In genomic region chr12:124231980-124232653, GRCh38 we compare ENCODE assay signal across 10 cellular contexts.
DNase-seq lines count a peak whose midpoint lies in the region; FAIRE-seq and TF ChIP-seq lines count a peak whose summit lies in the region.
"Had no signal": no experiment of that assay in that cellular context is flagged by ENCODE, and none has a peak within 500 bp of the region (broad histone marks: within the 10 kb centered on the region; RNA-seq: fewer than 3 reads in every experiment).

No MANE protein-coding gene starts in this region.

- no peaks in the 10 kb centered on the region for H3K79me2 ChIP-seq in keratinocyte (ENCODE audit: control insufficient read depth, insufficient read depth, low read length)
- H3K79me2 ChIP-seq in smooth muscle cell (ENCODE audit: low read depth) = no peaks in the 10 kb centered on the region

- no peak for DNase-seq in HTR-8/SVneo (ENCODE audit: insufficient read length, low spot score)
- DNase-seq in NCI-H510A treated with DMSO at 0.1 percent for 48 hours (lab: John Stamatoyannopoulos, UW) = peak; percentile 96
- DNase-seq in keratinocyte (ENCODE audit: low read depth, low spot score) = no peak
- DNase-seq in smooth muscle cell (lab: John Stamatoyannopoulos, UW; ENCODE audit: unreplicated experiment) = no peak
- DNase-seq in activated CD8-positive, alpha-beta memory T cell treated with anti-CD3 and anti-CD28 coated beads for 24 hours = no peak
- DNase-seq in right atrium auricular region (ENCODE audit: low spot score) = no peak
- no peak for DNase-seq in brain microvascular endothelial cell
- DNase-seq: activated T-cell treated with anti-CD3 and anti-CD28 coated beads, Interleukin-2, amount 50 U/mL, for 1 hour; hippocampal formation had no signal

- FAIRE-seq in HTR-8/SVneo (lab: Jason Lieb, UNC) (peak; percentile 57), keratinocyte (lab: Jason Lieb, UNC) (no peak)
- FAIRE-seq: RCC 7860 had no signal

- in situ Hi-C loops in brain microvascular endothelial cell (cut with HindIII; ENCODE audit: low pct_ligation_motif_present, low sequenced_read_pairs) = no loop called here

- H3K36me3 ChIP-seq in keratinocyte (ENCODE audit: control insufficient read depth in 2 of 2, extremely low read depth in 1 of 2, insufficient read depth in 2 of 2, low read length in 2 of 2) (no peaks in the 10 kb centered on the region), smooth muscle cell (ENCODE audit: low read depth) (no peaks in the 10 kb centered on the region), right atrium auricular region (no peaks in the 10 kb centered on the region), brain microvascular endothelial cell (replicated peaks) (no peaks in the 10 kb centered on the region)

- peaks cover 30% of the 10 kb centered on the region for H3K4me1 ChIP-seq in keratinocyte (ENCODE audit: control insufficient read depth, extremely low read depth, insufficient read depth, low read length)
- H3K4me1 ChIP-seq in smooth muscle cell (ENCODE audit: low read depth) = peaks cover 33% of the 10 kb centered on the region
- H3K4me1 ChIP-seq in right atrium auricular region = no peaks in the 10 kb centered on the region

- 77% methylated on average over 19 of the region's 19 CpGs for WGBS in smooth muscle cell (ENCODE audit: low lambda C conversion rate)

- H3F3A ChIP-seq in smooth muscle cell (ENCODE audit: low read depth) = peaks cover 5% of the 10 kb centered on the region

- TF ChIP-seq CTCF in keratinocyte (optimal IDR thresholded peaks at IDR 0.05 in 1 of 3, IDR thresholded peaks at IDR 0.05 in 1 of 3, conservative IDR thresholded peaks at IDR 0.05 in 1 of 3; ENCODE audit: extremely low read depth in 1 of 3, insufficient read depth in 2 of 3, low read length in 3 of 3) (no peak), smooth muscle cell (IDR thresholded peaks at IDR 0.05; ENCODE audit: borderline replicate concordance, insufficient read depth, poor library complexity, severe bottlenecking) (no peak), right atrium auricular region (IDR thresholded peaks at IDR 0.05) (no peak), brain microvascular endothelial cell (IDR thresholded peaks at IDR 0.05; ENCODE audit: low read depth, low read length, missing control alignments) (no peak)

- H4K20me1 ChIP-seq in keratinocyte (ENCODE audit: control insufficient read depth, extremely low read depth, insufficient read depth, low read length) (no peaks in the 10 kb centered on the region), smooth muscle cell (ENCODE audit: low read depth) (no peaks in the 10 kb centered on the region)

- dilution Hi-C loops in keratinocyte (cut with MboI; ENCODE audit: extremely low pct_ligation_motif_present, low sequenced_read_pairs) = no loop called here

- no peak overlapping the region for H3K9ac ChIP-seq in keratinocyte (ENCODE audit: control insufficient read depth, extremely low read depth, insufficient read depth, low read length)
- no peak overlapping the region for H3K9ac ChIP-seq in smooth muscle cell (ENCODE audit: low read depth)

- H3K4me2 ChIP-seq in keratinocyte (ENCODE audit: control insufficient read depth, extremely low read depth, insufficient read depth, low read depth, low read length) (no peak overlapping the region), smooth muscle cell (peak overlapping the region; percentile 51)

- H3K9me1 ChIP-seq in keratinocyte (ENCODE audit: control insufficient read depth, extremely low read depth, insufficient read depth, low read length) = no peaks in the 10 kb centered on the region

- no peak overlapping the region for H3K4me3 ChIP-seq in keratinocyte (ENCODE audit: control insufficient read depth in 2 of 3, extremely low read depth in 1 of 3, insufficient read depth in 2 of 3, low read depth in 1 of 3, low read length in 3 of 3)
- no peak overlapping the region for H3K4me3 ChIP-seq in smooth muscle cell
- no peak overlapping the region for H3K4me3 ChIP-seq in right atrium auricular region
- no peak overlapping the region for H3K4me3 ChIP-seq in brain microvascular endothelial cell (ENCODE audit: low read depth, low read length)

- H2AFZ ChIP-seq in keratinocyte (ENCODE audit: control insufficient read depth, low read length) (peak overlapping the region; percentile 20), smooth muscle cell (ENCODE audit: low read depth) (no peak overlapping the region)

- peak overlapping the region; percentile 87 for H3K27ac ChIP-seq in keratinocyte (ENCODE audit: control insufficient read depth, insufficient read depth, low read length)
- peak overlapping the region; percentile 96 for H3K27ac ChIP-seq in smooth muscle cell (ENCODE audit: low read depth)
- H3K27ac ChIP-seq in right atrium auricular region = no peak overlapping the region
- H3K27ac ChIP-seq in brain microvascular endothelial cell = no peak overlapping the region

- H3K27me3 ChIP-seq in keratinocyte (ENCODE audit: control insufficient read depth, extremely low read depth, insufficient read depth, low read length) = no peaks in the 10 kb centered on the region
- H3K27me3 ChIP-seq in smooth muscle cell (ENCODE audit: low read depth) = no peaks in the 10 kb centered on the region
- H3K27me3 ChIP-seq in right atrium auricular region = no peaks in the 10 kb centered on the region
- no peaks in the 10 kb centered on the region for H3K27me3 ChIP-seq in brain microvascular endothelial cell (replicated peaks)

- H3K9me3 ChIP-seq in keratinocyte (ENCODE audit: control insufficient read depth, low read depth, low read length) = no peaks in the 10 kb centered on the region
- H3K9me3 ChIP-seq in smooth muscle cell (replicated peaks; ENCODE audit: low read depth) = no peaks in the 10 kb centered on the region
- H3K9me3 ChIP-seq in right atrium auricular region = peaks cover 0 to 20% of the 10 kb centered on the region in 2 donors

Comparison
In these comparisons a context has a peak if more than half of its experiments do, and no peak if none do; other contexts are left out.
1. H3K27ac ChIP-seq: peak in keratinocyte (single experiment) and smooth muscle cell (single experiment); none in right atrium auricular region (0 of 2) and brain microvascular endothelial cell (single experiment).